In genomic region chr3:128726691-128727031, GRCh38 we compare ENCODE assay signal across 8 cellular contexts. TPM values are rescaled to one million over a fixed set of nuclear protein-coding genes. Genes with fewer than 3 reads are reported as not detected.
DNase-seq lines count a peak whose midpoint lies in the region; ATAC-seq and TF ChIP-seq lines count a peak whose summit lies in the region.

No MANE protein-coding gene starts in this region.

- ATAC-seq in GM21619 (IDR thresholded peaks at IDR 0.05; ENCODE audit: unreplicated experiment), result peak; percentile 13
- no peak for ATAC-seq in HG02884 (IDR thresholded peaks at IDR 0.05; ENCODE audit: unreplicated experiment)

- peak; percentile 64 for DNase-seq in AG20443 (ENCODE audit: low spot score)
- peak; percentile 19 for DNase-seq in NCI-H1048 (lab: John Stamatoyannopoulos, UW)
- DNase-seq in activated T-cell treated with anti-CD3 and anti-CD28 coated beads, Interleukin-2, amount 50 U/mL, for 1 hour, result peak; percentile 34
- peak; percentile 68 to 82 for DNase-seq in erythroblast (lab: John Stamatoyannopoulos, UW)
- peak; percentile 57 for DNase-seq in mucosa of gallbladder (ENCODE audit: low spot score)
- peak; percentile 16 for DNase-seq in stimulated activated CD8-positive, alpha-beta memory T cell treated with anti-CD3 and anti-CD28 coated beads, Interleukin-4, amount 100 ng/mL, for 24 hours (ENCODE audit: low read depth)

- TF ChIP-seq POLR2A in erythroblast (IDR thresholded peaks at IDR 0.05; ENCODE audit: low read length), result no peak

RNA-seq across cellular contexts. Expression of gene RAB7A, which starts 0.7 kb away (rescaled TPM):
- 194 TPM for total RNA-seq in mucosa of gallbladder

Comparison
In these comparisons a context has a peak if more than half of its experiments do, and no peak if none do; other contexts are left out.
1. DNase-seq: peak in every context shown above with its lines; median percentile 75 in erythroblast; 64 in AG20443; 57 in mucosa of gallbladder; 34 in activated T-cell treated with anti-CD3 and anti-CD28 coated beads, Interleukin-2, amount 50 U/mL, for 1 hour; 19 in NCI-H1048; 16 in stimulated activated CD8-positive, alpha-beta memory T cell treated with anti-CD3 and anti-CD28 coated beads, Interleukin-4, amount 100 ng/mL, for 24 hours.